In genomic region chr17:17929655-17930380, GRCh38 we compare ENCODE assay signal across 14 cellular contexts. TPM values are rescaled to one million over a fixed set of nuclear protein-coding genes. Genes with fewer than 3 reads are reported as not detected.
DNase-seq lines count a peak whose midpoint lies in the region; ATAC-seq and TF ChIP-seq lines count a peak whose summit lies in the region.
"Had no signal": no experiment of that assay in that cellular context is flagged by ENCODE, and none has a peak within 500 bp of the region (broad histone marks: within the 10 kb centered on the region; RNA-seq: fewer than 3 reads in every experiment).

No MANE protein-coding gene starts in this region.

- no peaks in the 10 kb centered on the region for H4K20me1 ChIP-seq in mammary epithelial cell (ENCODE audit: insufficient read depth, low read length)
- no peaks in the 10 kb centered on the region for H4K20me1 ChIP-seq in fibroblast of lung (ENCODE audit: control insufficient read depth, extremely low read depth, insufficient read depth, low read length)

- H2AFZ ChIP-seq in mammary epithelial cell (ENCODE audit: low read depth, low read length) (no peak overlapping the region), fibroblast of lung (ENCODE audit: low read length) (no peak overlapping the region)

- H3K27ac ChIP-seq in breast epithelium (peak overlapping the region; percentile 46 to 57), mammary epithelial cell (ENCODE audit: insufficient read depth, low read depth, low read length) (no peak overlapping the region), fibroblast of lung (ENCODE audit: insufficient read depth, low read length) (peak overlapping the region; percentile 26)

- H3K27me3 ChIP-seq in breast epithelium (no peaks in the 10 kb centered on the region), mammary epithelial cell (ENCODE audit: insufficient read depth, low read length) (no peaks in the 10 kb centered on the region), fibroblast of lung (ENCODE audit: control insufficient read depth, insufficient read depth, low read length) (no peaks in the 10 kb centered on the region)

- POLR2A ChIA-PET in naive thymus-derived CD8-positive, alpha-beta T cell (lab: Charles Lee) = no interaction called here

- H3K9me3 Mint-ChIP-seq in naive thymus-derived CD8-positive, alpha-beta T cell = no peaks in the 10 kb centered on the region
- H3K9me3 Mint-ChIP-seq: activated T-cell treated with anti-CD3 and anti-CD28 coated beads, Interleukin-2, amount 50 U/mL, for 72 hours; stimulated activated naive CD8-positive, alpha-beta T cell treated with anti-CD3 and anti-CD28 coated beads, Interleukin-15, Interleukin-2, amounts not matched to agents 100 ng/mL and 50 ng/mL, for 24 hours had no signal

- DNase-seq in breast epithelium (ENCODE audit: low spot score in 2 of 2) = no peak
- no peak for DNase-seq in mammary epithelial cell
- DNase-seq in fibroblast of lung (ENCODE audit: low read depth in 2 of 2) = peak in 1 of 2 donors; percentile 58
- DNase-seq in naive thymus-derived CD8-positive, alpha-beta T cell = no peak
- DNase-seq in G401 (ENCODE audit: low spot score) = no peak
- DNase-seq: activated T-cell treated with anti-CD3 and anti-CD28 coated beads, Interleukin-2, amount 50 U/mL, for 72 hours; retina had no signal

- in situ Hi-C loops in mammary epithelial cell (cut with MboI; ENCODE audit: low sequenced_read_pairs in 2 of 2) = no loop called here
- in situ Hi-C loops in G401 (cut with HindIII; ENCODE audit: low sequenced_read_pairs) = no loop called here

- intact Hi-C loops in breast epithelium (cut with DNase I; ENCODE audit: low total_unique reads) (no loop called here), mammary epithelial cell (cut with micrococcal nuclease) (no loop called here)

- no peak for ATAC-seq in naive thymus-derived CD8-positive, alpha-beta T cell
- ATAC-seq in GM21528 (IDR thresholded peaks at IDR 0.05; ENCODE audit: low FRiP score, unreplicated experiment) = no peak
- ATAC-seq in GM18505 (IDR thresholded peaks at IDR 0.05; ENCODE audit: unreplicated experiment) = no peak
- ATAC-seq in esophagus mucosa = no peak
- ATAC-seq: activated CD4-positive, CD25-positive, alpha-beta regulatory T cell treated with anti-CD3 and anti-CD28 coated beads, Interleukin-2, amount 50 U/mL, for 24 hours; activated T-cell treated with anti-CD3 and anti-CD28 coated beads, Interleukin-2, amount 50 U/mL, for 72 hours had no signal

- dilution Hi-C loops in mammary epithelial cell (cut with HindIII; ENCODE audit: low sequenced_read_pairs) = loop anchor here (5.0 kb wide), 1 partner anchor 47 kb away; no protein-coding TSS in a partner anchor

- no TSS peak for BruUV-seq in mammary epithelial cell (replicated peaks; lab: Mats Ljungman, UMichigan)

- H3K4me2 ChIP-seq in mammary epithelial cell (ENCODE audit: insufficient read depth, low read depth, low read length) (no peak overlapping the region), fibroblast of lung (ENCODE audit: extremely low read depth, insufficient read depth, low read length) (no peak overlapping the region)
- H3K4me2 ChIP-seq: A549 had no signal

- no peaks in the 10 kb centered on the region for H3K27me3 Mint-ChIP-seq in naive thymus-derived CD8-positive, alpha-beta T cell
- H3K27me3 Mint-ChIP-seq: dendritic cell treated with granulocyte-macrophage colony-stimulating factor and Interleukin-4, amounts not matched to agents 40 ng/mL and 50 ng/mL, for 4 days; stimulated activated naive CD8-positive, alpha-beta T cell treated with anti-CD3 and anti-CD28 coated beads, Interleukin-15, Interleukin-2, amounts not matched to agents 100 ng/mL and 50 ng/mL, for 24 hours had no signal

- CTCF ChIA-PET in mammary epithelial cell (lab: Charles Lee; ENCODE audit: low non-redundant PET) = no interaction called here

- TF ChIP-seq CTCF in breast epithelium (IDR thresholded peaks at IDR 0.05) = no peak
- TF ChIP-seq CTCF in mammary epithelial cell (conservative IDR thresholded peaks at IDR 0.05 in 1 of 2, IDR thresholded peaks at IDR 0.05 in 1 of 2; ENCODE audit: extremely low read depth in 1 of 2, insufficient read depth in 1 of 2, low read depth in 1 of 2, low read length in 2 of 2) = no peak
- TF ChIP-seq CTCF in fibroblast of lung (conservative IDR thresholded peaks at IDR 0.05 in 1 of 2, IDR thresholded peaks at IDR 0.05 in 1 of 2; ENCODE audit: low read depth in 1 of 2, low read length in 2 of 2) = no peak

- H3K36me3 ChIP-seq in breast epithelium (no peaks in the 10 kb centered on the region), mammary epithelial cell (ENCODE audit: insufficient read depth, low read length) (no peaks in the 10 kb centered on the region), fibroblast of lung (ENCODE audit: control insufficient read depth, insufficient read depth, low read length) (no peaks in the 10 kb centered on the region)

- no peak for TF ChIP-seq POLR2A in breast epithelium (IDR thresholded peaks at IDR 0.05)
- TF ChIP-seq POLR2A in GM18505 (IDR thresholded peaks at IDR 0.05; ENCODE audit: borderline replicate concordance, extremely low read depth, insufficient read depth, insufficient read length) = no peak

- H3K79me2 ChIP-seq in mammary epithelial cell (ENCODE audit: insufficient read depth, low read length) = peaks cover 67% of the 10 kb centered on the region
- H3K79me2 ChIP-seq in fibroblast of lung (ENCODE audit: control insufficient read depth, insufficient read depth, low read length) = peaks cover 22% of the 10 kb centered on the region

- H3K36me3 Mint-ChIP-seq in naive thymus-derived CD8-positive, alpha-beta T cell = peaks cover 0 to 17% (median 0%) of the 10 kb centered on the region in 3 donors

- H3K4me3 ChIP-seq in breast epithelium (no peak overlapping the region), mammary epithelial cell (replicated peaks in 1 of 3; ENCODE audit: insufficient read depth in 1 of 3, low read depth in 2 of 3, low read length in 3 of 3) (no peak overlapping the region), fibroblast of lung (replicated peaks in 1 of 4; ENCODE audit: control extremely low read depth in 1 of 4, insufficient read depth in 1 of 4, low read depth in 3 of 4, low read length in 4 of 4) (no peak overlapping the region)
- H3K4me3 ChIP-seq: A549 had no signal

- peaks cover 22 to 70% (median 36%) of the 10 kb centered on the region in 4 donors for H3K4me1 Mint-ChIP-seq in naive thymus-derived CD8-positive, alpha-beta T cell

- H3K4me1 ChIP-seq in breast epithelium = peaks cover 0 to 4% of the 10 kb centered on the region in 2 donors
- peaks cover 19% of the 10 kb centered on the region for H3K4me1 ChIP-seq in mammary epithelial cell (ENCODE audit: insufficient read depth, low read length)
- peaks cover 21% of the 10 kb centered on the region for H3K4me1 ChIP-seq in fibroblast of lung (ENCODE audit: control insufficient read depth, extremely low read depth, insufficient read depth, low read length)

- H3K27ac Mint-ChIP-seq in naive thymus-derived CD8-positive, alpha-beta T cell = peak overlapping the region in 7 of 10 donors; percentile 2 to 78 (median 27)
- H3K27ac Mint-ChIP-seq: activated T-cell treated with anti-CD3 and anti-CD28 coated beads, Interleukin-2, amount 50 U/mL, for 72 hours; dendritic cell treated with granulocyte-macrophage colony-stimulating factor and Interleukin-4, amounts not matched to agents 40 ng/mL and 50 ng/mL, for 4 days; stimulated activated naive CD8-positive, alpha-beta T cell treated with anti-CD3 and anti-CD28 coated beads, Interleukin-15, Interleukin-2, amounts not matched to agents 100 ng/mL and 50 ng/mL, for 24 hours had no signal

- WGBS in mammary epithelial cell (ENCODE audit: low coverage, missing lambda C conversion rate) = 100% methylated on average over 2 of the region's 2 CpGs

- H3K4me3 Mint-ChIP-seq in naive thymus-derived CD8-positive, alpha-beta T cell = no peak overlapping the region
- H3K4me3 Mint-ChIP-seq: activated T-cell treated with anti-CD3 and anti-CD28 coated beads, Interleukin-2, amount 50 U/mL, for 72 hours; dendritic cell treated with granulocyte-macrophage colony-stimulating factor and Interleukin-4, amounts not matched to agents 40 ng/mL and 50 ng/mL, for 4 days; stimulated activated naive CD8-positive, alpha-beta T cell treated with anti-CD3 and anti-CD28 coated beads, Interleukin-15, Interleukin-2, amounts not matched to agents 100 ng/mL and 50 ng/mL, for 24 hours had no signal

- no peak overlapping the region for H3K9ac ChIP-seq in mammary epithelial cell (ENCODE audit: insufficient read depth, low read length)
- no peak overlapping the region for H3K9ac ChIP-seq in fibroblast of lung (ENCODE audit: insufficient read depth, low read length)

- H3K9me3 ChIP-seq in breast epithelium (no peaks in the 10 kb centered on the region), mammary epithelial cell (replicated peaks; ENCODE audit: insufficient read depth, low read length) (no peaks in the 10 kb centered on the region), fibroblast of lung (ENCODE audit: control insufficient read depth, insufficient read depth, low read depth, low read length) (no peaks in the 10 kb centered on the region)
- H3K9me3 ChIP-seq: A549 had no signal

RNA-seq across cellular contexts. Expression of gene TOM1L2, which starts 42.4 kb away (rescaled TPM):
- total RNA-seq in breast epithelium (10 to 100 TPM; 32.3 to 39.1 (median 36.4) TPM), mammary epithelial cell (10 to 100 TPM; 42.8 to 71.1 TPM), fibroblast of lung (15.7 and 33.9 TPM in 2 replicates), esophagus mucosa (78.3 TPM)
- polyA plus RNA-seq in mammary epithelial cell (47.1 TPM), fibroblast of lung (35.9 and 47.4 TPM in 2 replicates)
- polyA minus RNA-seq in mammary epithelial cell (168 TPM), fibroblast of lung (ENCODE audit: low replicate concordance) (92.9 and 100 TPM in 2 replicates)
- polyA plus RNA-seq in fibroblast of lung (2012) = 34.3 and 40.2 TPM in 2 replicates
- total RNA-seq in naive thymus-derived CD8-positive, alpha-beta T cell = 10 to 100 TPM; 65.2 to 71.1 TPM
- 10 to 100 TPM in 1 of 3 donors, 1 to 10 TPM in 2; 2.5 to 11.6 (median 7.4) TPM for polyA plus RNA-seq in naive thymus-derived CD8-positive, alpha-beta T cell
- 57.1 and 77.1 TPM in 2 replicates for total RNA-seq in G401 (2014; rRNA removed; shearing (Covaris generic))

RNA-seq across cellular contexts. Expression of gene DRC3, which starts 42.8 kb away (rescaled TPM):
- total RNA-seq in breast epithelium (10 to 100 TPM in 2 of 3 donors, under 1 TPM in 1; 0.96 to 18.0 (median 10.5) TPM), mammary epithelial cell (1 to 10 TPM in 1 of 2 donors, under 1 TPM in 1; 0.85 to 1.0 TPM), fibroblast of lung (0.26 and 0.33 TPM in 2 replicates), esophagus mucosa (0.56 TPM)
- polyA plus RNA-seq in mammary epithelial cell (0.67 TPM), fibroblast of lung (0.27 and 0.37 TPM in 2 replicates)
- polyA minus RNA-seq in mammary epithelial cell (not detected), fibroblast of lung (ENCODE audit: low replicate concordance) (not detected in 2 replicates)
- 1.1 and 1.6 TPM in 2 replicates for polyA plus RNA-seq in fibroblast of lung (2012)
- total RNA-seq in naive thymus-derived CD8-positive, alpha-beta T cell = 1 to 10 TPM; 1.1 to 1.7 TPM
- under 1 TPM in 2 of 3 donors, not detected in 1; 0.31 to 0.91 TPM for polyA plus RNA-seq in naive thymus-derived CD8-positive, alpha-beta T cell
- total RNA-seq in G401 (2014; rRNA removed; shearing (Covaris generic)) = 0.31 and 1.0 TPM in 2 replicates
